In the genomic region with DNA sequence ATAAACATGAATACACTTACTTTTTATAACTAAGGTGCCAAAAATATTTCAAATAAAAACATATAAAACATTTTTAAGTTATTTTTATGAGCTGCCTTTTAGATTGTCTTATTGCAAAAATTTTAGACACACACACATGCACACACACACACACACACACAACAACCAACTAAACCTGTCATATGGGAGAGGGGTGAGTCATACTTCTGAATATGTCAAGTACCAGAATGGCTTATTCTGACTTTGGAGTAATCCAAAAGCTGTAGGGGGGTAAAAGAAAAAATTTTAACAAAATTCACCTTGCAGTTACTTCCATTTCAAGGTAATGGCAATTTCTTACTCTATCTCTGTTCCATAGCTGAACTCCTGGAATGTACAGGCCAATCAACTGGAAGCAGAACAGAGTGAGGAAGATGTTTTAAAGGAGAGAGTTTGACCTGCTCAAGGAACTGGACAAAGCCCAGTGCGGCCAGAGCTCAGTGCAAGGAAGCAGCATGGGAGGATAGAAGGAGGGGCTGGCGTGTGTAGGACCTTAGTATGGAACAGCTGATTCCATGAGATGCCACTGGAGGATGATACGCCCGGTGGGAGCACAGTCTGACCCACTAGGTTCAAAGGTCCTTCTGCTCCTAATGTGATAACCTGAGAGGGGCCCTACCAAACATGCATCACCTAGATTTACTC, we compare ENCODE assay signal across 2 cellular contexts.
TF ChIP-seq lines count a peak whose summit lies in the region.

No MANE protein-coding gene starts in this region.

TF ChIP-seq in HEK293, 187 proteins besides CTCF, POLR2A, EP300 and RAD21:
- TF ChIP-seq, protein P1, sequence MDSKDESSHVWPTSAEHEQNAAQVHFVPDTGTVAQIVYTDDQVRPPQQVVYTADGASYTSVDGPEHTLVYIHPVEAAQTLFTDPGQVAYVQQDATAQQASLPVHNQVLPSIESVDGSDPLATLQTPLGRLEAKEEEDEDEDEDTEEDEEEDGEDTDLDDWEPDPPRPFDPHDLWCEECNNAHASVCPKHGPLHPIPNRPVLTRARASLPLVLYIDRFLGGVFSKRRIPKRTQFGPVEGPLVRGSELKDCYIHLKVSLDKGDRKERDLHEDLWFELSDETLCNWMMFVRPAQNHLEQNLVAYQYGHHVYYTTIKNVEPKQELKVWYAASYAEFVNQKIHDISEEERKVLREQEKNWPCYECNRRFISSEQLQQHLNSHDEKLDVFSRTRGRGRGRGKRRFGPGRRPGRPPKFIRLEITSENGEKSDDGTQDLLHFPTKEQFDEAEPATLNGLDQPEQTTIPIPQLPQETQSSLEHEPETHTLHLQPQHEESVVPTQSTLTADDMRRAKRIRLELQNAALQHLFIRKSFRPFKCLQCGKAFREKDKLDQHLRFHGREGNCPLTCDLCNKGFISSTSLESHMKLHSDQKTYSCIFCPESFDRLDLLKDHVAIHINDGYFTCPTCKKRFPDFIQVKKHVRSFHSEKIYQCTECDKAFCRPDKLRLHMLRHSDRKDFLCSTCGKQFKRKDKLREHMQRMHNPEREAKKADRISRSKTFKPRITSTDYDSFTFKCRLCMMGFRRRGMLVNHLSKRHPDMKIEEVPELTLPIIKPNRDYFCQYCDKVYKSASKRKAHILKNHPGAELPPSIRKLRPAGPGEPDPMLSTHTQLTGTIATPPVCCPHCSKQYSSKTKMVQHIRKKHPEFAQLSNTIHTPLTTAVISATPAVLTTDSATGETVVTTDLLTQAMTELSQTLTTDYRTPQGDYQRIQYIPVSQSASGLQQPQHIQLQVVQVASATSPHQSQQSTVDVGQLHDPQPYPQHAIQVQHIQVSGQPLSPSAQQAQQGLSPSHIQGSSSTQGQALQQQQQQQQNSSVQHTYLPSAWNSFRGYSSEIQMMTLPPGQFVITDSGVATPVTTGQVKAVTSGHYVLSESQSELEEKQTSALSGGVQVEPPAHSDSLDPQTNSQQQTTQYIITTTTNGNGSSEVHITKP (tag by site-specific recombination; IDR thresholded peaks at IDR 0.05), result peak; percentile 81
- TF ChIP-seq ZNF354C (tag by site-specific recombination; IDR thresholded peaks at IDR 0.05; ENCODE audit: borderline replicate concordance, low read depth) (no peak), KLF10 (tag by site-specific recombination; IDR thresholded peaks at IDR 0.05) (no peak)

TF ChIP-seq in K562, 482 proteins besides CTCF, POLR2A, EP300 and RAD21 (continued from another document):
- TF ChIP-seq, protein P1 (IDR thresholded peaks at IDR 0.05; ENCODE audit: partially characterized antibody), result peak; percentile 72
- TF ChIP-seq GABPB1 (CRISPR knock-in tag; IDR thresholded peaks at IDR 0.05), result no peak
- no peak for TF ChIP-seq ETV5 (CRISPR knock-in tag; IDR thresholded peaks at IDR 0.05; ENCODE audit: low read depth)
- no peak for TF ChIP-seq ZSCAN29 (IDR thresholded peaks at IDR 0.05)
TF ChIP-seq in K562: peak in this region for 2.
